In genomic region chr14:102326583-102326982, GRCh38 we compare ENCODE assay signal across 34 cellular contexts.
"Had no signal": no experiment of that assay in that cellular context is flagged by ENCODE, and none has a peak within 500 bp of the region (broad histone marks: within the 10 kb centered on the region; RNA-seq: fewer than 3 reads in every experiment).

No MANE protein-coding gene starts in this region.

- H3K36me3 ChIP-seq: breast epithelium, colonic mucosa had no signal

- FAIRE-seq: frontal cortex had no signal

- H3K27me3 Mint-ChIP-seq: activated CD4-positive, alpha-beta T cell treated with anti-CD3 and anti-CD28 coated beads for 36 hours; activated CD4-positive, alpha-beta T cell treated with anti-CD3 and anti-CD28 coated beads, Interleukin-2, amount 10 ng/mL, durations not matched to agents 24 days and 14 days; activated CD8-positive, alpha-beta T cell treated with anti-CD3 and anti-CD28 coated beads for 36 hours; activated naive CD4-positive, alpha-beta T cell treated with anti-CD3 and anti-CD28 coated beads, Interleukin-2, amount 50 U/mL, for 24 hours; activated naive CD8-positive, alpha-beta T cell treated with anti-CD3 and anti-CD28 coated beads, Interleukin-2, amount 10 ng/mL, durations not matched to agents 7 days and 5 days; activated T-helper 17 cell treated with anti-CD3 and anti-CD28 coated beads, Interleukin-2, amount 50 U/mL, for 72 hours; brain; dendritic cell treated with granulocyte-macrophage colony-stimulating factor and Interleukin-4, amounts not matched to agents 40 ng/mL and 50 ng/mL, for 4 days; T-cell had no signal

- H3K4me1 Mint-ChIP-seq: activated T-helper 17 cell treated with anti-CD3 and anti-CD28 coated beads, Interleukin-2, amount 50 U/mL, for 72 hours had no signal

- H3K4me3 ChIP-seq: ascending aorta, breast epithelium, cardiac muscle cell, colonic mucosa, dorsolateral prefrontal cortex had no signal

- H3K4me3 Mint-ChIP-seq: activated CD4-positive, alpha-beta T cell treated with anti-CD3 and anti-CD28 coated beads for 36 hours; activated CD4-positive, alpha-beta T cell treated with anti-CD3 and anti-CD28 coated beads, Interleukin-2, amount 10 ng/mL, durations not matched to agents 24 days and 14 days; activated CD8-positive, alpha-beta T cell treated with anti-CD3 and anti-CD28 coated beads for 36 hours; activated naive CD4-positive, alpha-beta T cell treated with anti-CD3 and anti-CD28 coated beads, Interleukin-2, amount 50 U/mL, for 24 hours; activated naive CD8-positive, alpha-beta T cell treated with anti-CD3 and anti-CD28 coated beads, Interleukin-2, amount 10 ng/mL, durations not matched to agents 7 days and 5 days; activated T-cell treated with anti-CD3 and anti-CD28 coated beads, Interleukin-2, amount 50 U/mL, for 4 hours; activated T-helper 17 cell treated with anti-CD3 and anti-CD28 coated beads, Interleukin-2, amount 50 U/mL, for 72 hours; brain; dendritic cell treated with granulocyte-macrophage colony-stimulating factor and Interleukin-4, amounts not matched to agents 40 ng/mL and 50 ng/mL, for 4 days; endodermal cell; T-cell; T-helper 1 cell treated with Interleukin-12 subunit alpha and Interleukin-12 subunit beta and Interleukin-4 antibody, amounts not matched to agents 30 μg/mL and 1 μg/mL, for 36 hours; T-helper 2 cell treated with Interferon-gamma antibody and Interleukin-4, amounts not matched to agents 5 μg/mL and 100 μg/mL, for 36 hours had no signal

- H3K9me3 Mint-ChIP-seq: activated CD4-positive, alpha-beta T cell treated with anti-CD3 and anti-CD28 coated beads, Interleukin-2, amount 10 ng/mL, durations not matched to agents 24 days and 14 days; activated CD8-positive, alpha-beta T cell treated with anti-CD3 and anti-CD28 coated beads for 36 hours; activated naive CD4-positive, alpha-beta T cell treated with anti-CD3 and anti-CD28 coated beads, Interleukin-2, amount 50 U/mL, for 24 hours; activated naive CD8-positive, alpha-beta T cell treated with anti-CD3 and anti-CD28 coated beads, Interleukin-2, amount 10 ng/mL, durations not matched to agents 7 days and 5 days; activated T-cell treated with anti-CD3 and anti-CD28 coated beads, Interleukin-2, amount 50 U/mL, for 4 hours; activated T-helper 17 cell treated with anti-CD3 and anti-CD28 coated beads, Interleukin-2, amount 50 U/mL, for 72 hours; brain; dendritic cell treated with granulocyte-macrophage colony-stimulating factor and Interleukin-4, amounts not matched to agents 40 ng/mL and 50 ng/mL, for 4 days; endodermal cell; T-cell; T-helper 1 cell treated with Interleukin-12 subunit alpha and Interleukin-12 subunit beta and Interleukin-4 antibody, amounts not matched to agents 30 μg/mL and 1 μg/mL, for 36 hours; T-helper 2 cell treated with Interferon-gamma antibody and Interleukin-4, amounts not matched to agents 5 μg/mL and 100 μg/mL, for 36 hours had no signal

- H3K4me1 ChIP-seq: ascending aorta, colonic mucosa had no signal

- H3K27ac Mint-ChIP-seq: activated CD4-positive, alpha-beta T cell treated with anti-CD3 and anti-CD28 coated beads for 36 hours; activated CD4-positive, alpha-beta T cell treated with anti-CD3 and anti-CD28 coated beads, Interleukin-2, amount 10 ng/mL, durations not matched to agents 24 days and 14 days; activated CD8-positive, alpha-beta T cell treated with anti-CD3 and anti-CD28 coated beads for 36 hours; activated naive CD4-positive, alpha-beta T cell treated with anti-CD3 and anti-CD28 coated beads, Interleukin-2, amount 50 U/mL, for 24 hours; activated naive CD8-positive, alpha-beta T cell treated with anti-CD3 and anti-CD28 coated beads, Interleukin-2, amount 10 ng/mL, durations not matched to agents 7 days and 5 days; activated T-helper 17 cell treated with anti-CD3 and anti-CD28 coated beads, Interleukin-2, amount 50 U/mL, for 72 hours; dendritic cell treated with granulocyte-macrophage colony-stimulating factor and Interleukin-4, amounts not matched to agents 40 ng/mL and 50 ng/mL, for 4 days; endodermal cell; T-cell; T-helper 1 cell treated with Interleukin-12 subunit alpha and Interleukin-12 subunit beta and Interleukin-4 antibody, amounts not matched to agents 30 μg/mL and 1 μg/mL, for 36 hours; T-helper 2 cell treated with Interferon-gamma antibody and Interleukin-4, amounts not matched to agents 5 μg/mL and 100 μg/mL, for 36 hours had no signal

- ATAC-seq: activated CD4-positive, alpha-beta T cell treated with anti-CD3 and anti-CD28 coated beads for 36 hours; activated CD8-positive, alpha-beta T cell treated with anti-CD3 and anti-CD28 coated beads for 36 hours; activated T-cell treated with anti-CD3 and anti-CD28 coated beads, Interleukin-2, amount 50 U/mL, for 4 hours; activated T-helper 17 cell treated with anti-CD3 and anti-CD28 coated beads, Interleukin-2, amount 50 U/mL, for 72 hours; esophagus mucosa; T-cell had no signal

- DNase-seq: activated CD4-positive, alpha-beta T cell treated with anti-CD3 and anti-CD28 coated beads for 36 hours; activated CD4-positive, alpha-beta T cell treated with anti-CD3 and anti-CD28 coated beads, Interleukin-2, amount 10 ng/mL, durations not matched to agents 24 days and 14 days; activated CD4-positive, CD25-positive, alpha-beta regulatory T cell; activated CD4-positive, CD25-positive, alpha-beta regulatory T cell treated with anti-CD3 and anti-CD28 coated beads, Interleukin-2, amount 50 U/mL, for 72 hours; activated CD8-positive, alpha-beta memory T cell treated with anti-CD3 and anti-CD28 coated beads for 24 hours; activated CD8-positive, alpha-beta T cell treated with anti-CD3 and anti-CD28 coated beads for 36 hours; activated effector memory CD4-positive, alpha-beta T cell treated with Interleukin-2 at 50 U/mL for 16 hours; activated gamma-delta T cell treated with Interleukin-2 at 50 U/mL for 16 hours; activated naive CD4-positive, alpha-beta T cell treated with Interleukin-2 at 50 U/mL for 16 hours; activated naive CD8-positive, alpha-beta T cell treated with anti-CD3 and anti-CD28 coated beads, Interleukin-2, amount 10 ng/mL, durations not matched to agents 7 days and 5 days; activated T-cell treated with anti-CD3 and anti-CD28 coated beads, Interleukin-2, amount 50 U/mL, for 4 hours; central memory CD4-positive, alpha-beta T cell; cerebellar nuclear complex; colonic mucosa; dorsolateral prefrontal cortex; effector memory CD4-positive, alpha-beta T cell; endodermal cell; foreskin fibroblast; head of caudate nucleus; SW 1271; T-cell; T1000; WERI-Rb-1 had no signal

- H3K27ac ChIP-seq: ascending aorta, breast epithelium, cardiac muscle cell, colonic mucosa, WERI-Rb-1 had no signal

- H3K27me3 ChIP-seq: ascending aorta, breast epithelium, cardiac muscle cell, colonic mucosa, dorsolateral prefrontal cortex had no signal

- H3K9me3 ChIP-seq: ascending aorta, breast epithelium, colonic mucosa had no signal
